14 cellular contexts compared by ENCODE assay signal in genomic region chr22:46934172-46934745, GRCh38.
DNase-seq lines count a peak whose midpoint lies in the region; ATAC-seq, FAIRE-seq and TF ChIP-seq lines count a peak whose summit lies in the region.
"Had no signal": no experiment of that assay in that cellular context is flagged by ENCODE, and none has a peak within 500 bp of the region (broad histone marks: within the 10 kb centered on the region; RNA-seq: fewer than 3 reads in every experiment).

No MANE protein-coding gene starts in this region.

- H3K27ac Mint-ChIP-seq in stimulated activated naive CD8-positive, alpha-beta T cell treated with anti-CD3 and anti-CD28 coated beads, Interleukin-15, Interleukin-2, amounts not matched to agents 100 ng/mL and 50 ng/mL, for 24 hours = peak overlapping the region; percentile 83

- peaks cover 30% of the 10 kb centered on the region for H3K4me1 Mint-ChIP-seq in stimulated activated naive CD8-positive, alpha-beta T cell treated with anti-CD3 and anti-CD28 coated beads, Interleukin-15, Interleukin-2, amounts not matched to agents 100 ng/mL and 50 ng/mL, for 24 hours (ENCODE audit: low read depth)

- no peak for TF ChIP-seq POLR2A in body of pancreas (IDR thresholded peaks at IDR 0.05)
- no peak for TF ChIP-seq POLR2A in ovary (IDR thresholded peaks at IDR 0.05)

- no peaks in the 10 kb centered on the region for H3K9me3 Mint-ChIP-seq in stimulated activated naive CD8-positive, alpha-beta T cell treated with anti-CD3 and anti-CD28 coated beads, Interleukin-15, Interleukin-2, amounts not matched to agents 100 ng/mL and 50 ng/mL, for 24 hours

- H3K9me3 ChIP-seq in body of pancreas = no peaks in the 10 kb centered on the region
- H3K9me3 ChIP-seq in lower lobe of right lung = no peaks in the 10 kb centered on the region
- H3K9me3 ChIP-seq in ovary = no peaks in the 10 kb centered on the region
- H3K9me3 ChIP-seq: esophagus muscularis mucosa, stomach had no signal

- WGBS in body of pancreas, 2 donors = 96 to 99% methylated on average over 13 to 14 of the region's 14 CpGs
- WGBS in ovary, 3 donors = 92 to 95% (median 95%) methylated on average over 14 of the region's 14 CpGs

- no peaks in the 10 kb centered on the region for H3K27me3 Mint-ChIP-seq in stimulated activated naive CD8-positive, alpha-beta T cell treated with anti-CD3 and anti-CD28 coated beads, Interleukin-15, Interleukin-2, amounts not matched to agents 100 ng/mL and 50 ng/mL, for 24 hours
- H3K27me3 Mint-ChIP-seq: B cell had no signal

- FAIRE-seq in urothelium cell line (lab: Jason Lieb, UNC) = peak; percentile 95
- FAIRE-seq: GM19239 had no signal

- peak overlapping the region in 3 of 4 donors; percentile 36 to 69 (median 37) for H3K27ac ChIP-seq in body of pancreas
- peak overlapping the region; percentile 46 for H3K27ac ChIP-seq in lower lobe of right lung
- H3K27ac ChIP-seq in ovary = no peak overlapping the region
- H3K27ac ChIP-seq: esophagus muscularis mucosa had no signal

- TF ChIP-seq CTCF in body of pancreas (IDR thresholded peaks at IDR 0.05) (no peak), lower lobe of right lung (IDR thresholded peaks at IDR 0.05) (no peak), ovary (IDR thresholded peaks at IDR 0.05) (no peak)

- TF ChIP-seq EP300 in ovary (IDR thresholded peaks at IDR 0.05) = no peak

- H3K36me3 ChIP-seq in body of pancreas (replicated peaks in 1 of 2; ENCODE audit: insufficient read depth in 1 of 2, low read depth in 2 of 2) (no peaks in the 10 kb centered on the region), lower lobe of right lung (peaks cover 9% of the 10 kb centered on the region), ovary (no peaks in the 10 kb centered on the region)

- no peak for DNase-seq in stimulated activated naive CD8-positive, alpha-beta T cell treated with anti-CD3 and anti-CD28 coated beads, Interleukin-15, Interleukin-2, amounts not matched to agents 100 U/mL and 50 U/mL, for 24 hours
- no peak for DNase-seq in body of pancreas
- DNase-seq in lower lobe of right lung = no peak
- DNase-seq in urothelium cell line (ENCODE audit: low spot score) = no peak
- DNase-seq in NCI-H2029 treated with DMSO at 0.1 percent for 48 hours (lab: John Stamatoyannopoulos, UW) = no peak
- no peak for DNase-seq in anterior cingulate cortex (lab: John Stamatoyannopoulos, UW)
- DNase-seq in ovary = no peak
- DNase-seq: activated effector memory CD4-positive, alpha-beta T cell treated with Interleukin-2 at 50 U/mL for 16 hours; NCI-H2081 treated with DMSO at 0.1 percent for 48 hours; stomach had no signal

- H3K4me3 ChIP-seq in body of pancreas (no peak overlapping the region), lower lobe of right lung (no peak overlapping the region), ovary (no peak overlapping the region)
- H3K4me3 ChIP-seq: esophagus muscularis mucosa, stomach had no signal

- peak overlapping the region; percentile 23 for H3K4me3 Mint-ChIP-seq in stimulated activated naive CD8-positive, alpha-beta T cell treated with anti-CD3 and anti-CD28 coated beads, Interleukin-15, Interleukin-2, amounts not matched to agents 100 ng/mL and 50 ng/mL, for 24 hours
- H3K4me3 Mint-ChIP-seq: B cell had no signal

- intact Hi-C loops in body of pancreas (cut with DNase I) (no loop called here), lower lobe of right lung (cut with DNase I) (no loop called here), ovary (cut with DNase I) (no loop called here)

- H3K36me3 Mint-ChIP-seq in stimulated activated naive CD8-positive, alpha-beta T cell treated with anti-CD3 and anti-CD28 coated beads, Interleukin-15, Interleukin-2, amounts not matched to agents 100 ng/mL and 50 ng/mL, for 24 hours (ENCODE audit: low read depth) = peaks cover 37% of the 10 kb centered on the region

- H3K27me3 ChIP-seq in body of pancreas = no peaks in the 10 kb centered on the region
- no peaks in the 10 kb centered on the region for H3K27me3 ChIP-seq in lower lobe of right lung (ENCODE audit: low read depth)
- H3K27me3 ChIP-seq in ovary = no peaks in the 10 kb centered on the region
- H3K27me3 ChIP-seq: esophagus muscularis mucosa, stomach had no signal

- no peak for ATAC-seq in stimulated activated naive CD8-positive, alpha-beta T cell treated with anti-CD3 and anti-CD28 coated beads, Interleukin-15, Interleukin-2, amounts not matched to agents 100 U/mL and 50 U/mL, for 24 hours
- ATAC-seq in body of pancreas = no peak
- ATAC-seq in lower lobe of right lung = no peak

- H3K4me1 ChIP-seq in body of pancreas = peaks cover 45% of the 10 kb centered on the region
- H3K4me1 ChIP-seq in lower lobe of right lung = peaks cover 21% of the 10 kb centered on the region
- peaks cover 9% of the 10 kb centered on the region for H3K4me1 ChIP-seq in ovary (ENCODE audit: insufficient read depth)

Comparison
In these comparisons a context has a peak if more than half of its experiments do, and no peak if none do; other contexts are left out.
1. H3K27ac ChIP-seq: peak in body of pancreas (3 of 4) and lower lobe of right lung (single experiment); none in ovary (0 of 2).